ENCODE assay signal across 31 cellular contexts in genomic region chr1:50232271-50232670, GRCh38.
"Had no signal": no experiment of that assay in that cellular context is flagged by ENCODE, and none has a peak within 500 bp of the region (broad histone marks: within the 10 kb centered on the region; RNA-seq: fewer than 3 reads in every experiment).

No MANE protein-coding gene starts in this region.

- H3K36me3 ChIP-seq: ascending aorta, breast epithelium, cardiac muscle cell, colonic mucosa, esophagus squamous epithelium, gastroesophageal sphincter, heart right ventricle, WERI-Rb-1 had no signal

- H3K9me3 Mint-ChIP-seq: activated CD4-positive, alpha-beta T cell treated with anti-CD3 and anti-CD28 coated beads, Interleukin-2, amount 10 ng/mL, durations not matched to agents 24 days and 14 days; activated T-helper 1 cell treated with anti-CD3 and anti-CD28 coated beads, Interleukin-12 subunit alpha, Interleukin-12 subunit beta, Interleukin-2, Interleukin-4 antibody, amounts not matched to agents 30 ng/mL and 10 ng/mL and 1 ng/mL, durations not matched to agents 14 hours and 24 hours and 36 hours; activated T-helper 2 cell treated with anti-CD3 and anti-CD28 coated beads, Interferon-gamma antibody, Interleukin-2, Interleukin-4, amounts not matched to agents 10 μg/mL and 5 μg/mL and 100 μg/mL, durations not matched to agents 14 hours and 24 hours and 36 hours had no signal

- H3K4me1 Mint-ChIP-seq: activated B cell treated with CpG ODN at 0.5 μM for 24 hours; activated CD4-positive, alpha-beta T cell treated with anti-CD3 and anti-CD28 coated beads, Interleukin-2, amount 10 ng/mL, durations not matched to agents 24 days and 14 days; activated CD8-positive, alpha-beta memory T cell treated with anti-CD3 and anti-CD28 coated beads, Interleukin-2, amount 10 ng/mL, durations not matched to agents 7 days and 5 days; activated naive CD4-positive, alpha-beta T cell treated with anti-CD3 and anti-CD28 coated beads, Interleukin-2, amount 10 ng/mL, durations not matched to agents 7 days and 5 days; activated naive CD8-positive, alpha-beta T cell treated with anti-CD3 and anti-CD28 coated beads, Interleukin-2, amount 10 ng/mL, durations not matched to agents 7 days and 5 days; T-helper 17 cell had no signal

- H3K27ac ChIP-seq: ascending aorta, breast epithelium, cardiac muscle cell, colonic mucosa, epithelial cell of prostate, esophagus squamous epithelium, gastroesophageal sphincter, heart right ventricle, WERI-Rb-1 had no signal

- H3K27me3 ChIP-seq: ascending aorta, breast epithelium, cardiac muscle cell, colonic mucosa, esophagus squamous epithelium, gastroesophageal sphincter, heart right ventricle had no signal

- H3K4me3 Mint-ChIP-seq: activated B cell treated with CpG ODN at 0.5 μM for 24 hours; activated CD4-positive, alpha-beta memory T cell treated with anti-CD3 and anti-CD28 coated beads for 36 hours; activated CD4-positive, alpha-beta T cell treated with anti-CD3 and anti-CD28 coated beads, Interleukin-2, amount 10 ng/mL, durations not matched to agents 24 days and 14 days; activated CD8-positive, alpha-beta memory T cell treated with anti-CD3 and anti-CD28 coated beads, Interleukin-2, amount 10 ng/mL, durations not matched to agents 7 days and 5 days; activated CD8-positive, alpha-beta T cell treated with anti-CD3 and anti-CD28 coated beads, Interleukin-2, amount 10 ng/mL, durations not matched to agents 7 days and 5 days; activated naive CD4-positive, alpha-beta T cell treated with anti-CD3 and anti-CD28 coated beads, Interleukin-2, amount 10 ng/mL, durations not matched to agents 7 days and 5 days; activated naive CD8-positive, alpha-beta T cell treated with anti-CD3 and anti-CD28 coated beads, Interleukin-2, amount 10 ng/mL, durations not matched to agents 7 days and 5 days; activated T-helper 1 cell treated with anti-CD3 and anti-CD28 coated beads, Interleukin-12 subunit alpha, Interleukin-12 subunit beta, Interleukin-2, Interleukin-4 antibody, amounts not matched to agents 30 ng/mL and 10 ng/mL and 1 ng/mL, durations not matched to agents 14 hours and 24 hours and 36 hours; brain; T-helper 17 cell; T-helper 2 cell treated with Interferon-gamma antibody and Interleukin-4, amounts not matched to agents 5 μg/mL and 100 μg/mL, for 36 hours had no signal

- H3K9me3 ChIP-seq: ascending aorta, colonic mucosa, esophagus squamous epithelium, gastroesophageal sphincter, heart right ventricle had no signal

- H3K36me3 Mint-ChIP-seq: activated CD4-positive, alpha-beta memory T cell treated with anti-CD3 and anti-CD28 coated beads for 36 hours; activated CD8-positive, alpha-beta memory T cell treated with anti-CD3 and anti-CD28 coated beads, Interleukin-2, amount 10 ng/mL, durations not matched to agents 7 days and 5 days; activated naive CD4-positive, alpha-beta T cell treated with anti-CD3 and anti-CD28 coated beads, Interleukin-2, amount 10 ng/mL, durations not matched to agents 7 days and 5 days; activated naive CD4-positive, alpha-beta T cell treated with anti-CD3 and anti-CD28 coated beads, Interleukin-2, amount 50 U/mL, for 72 hours; activated naive CD8-positive, alpha-beta T cell treated with anti-CD3 and anti-CD28 coated beads, Interleukin-2, amount 10 ng/mL, durations not matched to agents 7 days and 5 days; brain had no signal

- H3K4me3 ChIP-seq: ascending aorta, breast epithelium, cardiac muscle cell, colonic mucosa, esophagus squamous epithelium, gastroesophageal sphincter, heart right ventricle had no signal

- DNase-seq: activated B cell treated with CpG ODN at 0.5 μM for 24 hours; activated CD4-positive, alpha-beta memory T cell treated with anti-CD3 and anti-CD28 coated beads for 36 hours; activated CD4-positive, alpha-beta T cell treated with anti-CD3 and anti-CD28 coated beads, Interleukin-2, amount 10 ng/mL, durations not matched to agents 24 days and 14 days; activated CD8-positive, alpha-beta memory T cell treated with anti-CD3 and anti-CD28 coated beads, Interleukin-2, amount 10 ng/mL, durations not matched to agents 7 days and 5 days; activated CD8-positive, alpha-beta memory T cell treated with anti-CD3 and anti-CD28 coated beads, Interleukin-2, amount 50 U/mL, for 4 hours; activated CD8-positive, alpha-beta T cell treated with anti-CD3 and anti-CD28 coated beads, Interleukin-2, amount 10 ng/mL, durations not matched to agents 7 days and 5 days; activated effector memory CD4-positive, alpha-beta T cell treated with anti-CD3 and anti-CD28 coated beads, Interleukin-2, amount 50 U/mL, for 16 hours; activated naive CD4-positive, alpha-beta T cell treated with anti-CD3 and anti-CD28 coated beads, Interleukin-2, amount 10 ng/mL, durations not matched to agents 7 days and 5 days; activated naive CD8-positive, alpha-beta T cell treated with anti-CD3 and anti-CD28 coated beads, Interleukin-2, amount 10 ng/mL, durations not matched to agents 7 days and 5 days; activated T-cell treated with anti-CD3 and anti-CD28 coated beads, Interleukin-2, amount 50 U/mL, for 1 hour; activated T-cell treated with anti-CD3 and anti-CD28 coated beads, Interleukin-2, amount 50 U/mL, for 48 hours; central memory CD4-positive, alpha-beta T cell; cerebellar nuclear complex; colonic mucosa; effector CD8-positive, alpha-beta T cell; esophagus squamous epithelium; foreskin melanocyte; heart right ventricle; T-helper 17 cell; T1000; WERI-Rb-1 had no signal

- H3K27me3 Mint-ChIP-seq: activated B cell treated with CpG ODN at 0.5 μM for 24 hours; activated CD4-positive, alpha-beta T cell treated with anti-CD3 and anti-CD28 coated beads, Interleukin-2, amount 10 ng/mL, durations not matched to agents 24 days and 14 days; activated CD8-positive, alpha-beta memory T cell treated with anti-CD3 and anti-CD28 coated beads, Interleukin-2, amount 10 ng/mL, durations not matched to agents 7 days and 5 days; activated naive CD4-positive, alpha-beta T cell treated with anti-CD3 and anti-CD28 coated beads, Interleukin-2, amount 10 ng/mL, durations not matched to agents 7 days and 5 days; activated naive CD8-positive, alpha-beta T cell treated with anti-CD3 and anti-CD28 coated beads, Interleukin-2, amount 10 ng/mL, durations not matched to agents 7 days and 5 days; brain; T-helper 17 cell had no signal

- H3K27ac Mint-ChIP-seq: activated B cell treated with CpG ODN at 0.5 μM for 24 hours; activated CD4-positive, alpha-beta memory T cell treated with anti-CD3 and anti-CD28 coated beads for 36 hours; activated CD4-positive, alpha-beta T cell treated with anti-CD3 and anti-CD28 coated beads, Interleukin-2, amount 10 ng/mL, durations not matched to agents 24 days and 14 days; activated CD8-positive, alpha-beta memory T cell treated with anti-CD3 and anti-CD28 coated beads, Interleukin-2, amount 10 ng/mL, durations not matched to agents 7 days and 5 days; activated CD8-positive, alpha-beta T cell treated with anti-CD3 and anti-CD28 coated beads, Interleukin-2, amount 10 ng/mL, durations not matched to agents 7 days and 5 days; activated naive CD4-positive, alpha-beta T cell treated with anti-CD3 and anti-CD28 coated beads, Interleukin-2, amount 10 ng/mL, durations not matched to agents 7 days and 5 days; activated naive CD4-positive, alpha-beta T cell treated with anti-CD3 and anti-CD28 coated beads, Interleukin-2, amount 50 U/mL, for 72 hours; activated naive CD8-positive, alpha-beta T cell treated with anti-CD3 and anti-CD28 coated beads, Interleukin-2, amount 10 ng/mL, durations not matched to agents 7 days and 5 days; activated T-helper 1 cell treated with anti-CD3 and anti-CD28 coated beads, Interleukin-12 subunit alpha, Interleukin-12 subunit beta, Interleukin-2, Interleukin-4 antibody, amounts not matched to agents 30 ng/mL and 10 ng/mL and 1 ng/mL, durations not matched to agents 14 hours and 24 hours and 36 hours; activated T-helper 2 cell treated with anti-CD3 and anti-CD28 coated beads, Interferon-gamma antibody, Interleukin-2, Interleukin-4, amounts not matched to agents 10 μg/mL and 5 μg/mL and 100 μg/mL, durations not matched to agents 14 hours and 24 hours and 36 hours; brain; T-helper 17 cell; T-helper 2 cell treated with Interferon-gamma antibody and Interleukin-4, amounts not matched to agents 5 μg/mL and 100 μg/mL, for 36 hours had no signal

- H3K4me1 ChIP-seq: ascending aorta, breast epithelium, colonic mucosa, esophagus squamous epithelium, gastroesophageal sphincter, heart right ventricle had no signal
